9 cellular contexts compared by ENCODE assay signal in genomic region chr12:131947482-131948027, GRCh38. TPM values are rescaled to one million over a fixed set of nuclear protein-coding genes. Genes with fewer than 3 reads are reported as not detected.
A peak's percentile ranks its signal among the peaks of the same experiment; 100 is the strongest.
DNase-seq lines count a peak whose midpoint lies in the region; ATAC-seq and TF ChIP-seq lines count a peak whose summit lies in the region.
"Had no signal": no experiment of that assay in that cellular context is flagged by ENCODE, and none has a peak within 500 bp of the region (broad histone marks: within the 10 kb centered on the region; RNA-seq: fewer than 3 reads in every experiment).

No MANE protein-coding gene starts in this region.

- peak overlapping the region; percentile 70 for H3K27ac Mint-ChIP-seq in CD8-positive, alpha-beta T cell
- H3K27ac Mint-ChIP-seq in activated naive CD8-positive, alpha-beta T cell = peak overlapping the region; percentile 83
- peak overlapping the region; percentile 59 to 89 for H3K27ac Mint-ChIP-seq in natural killer cell

- H3K4me2 ChIP-seq in BLaER1 = no peak overlapping the region

- DNase-seq in CD8-positive, alpha-beta T cell = no peak
- DNase-seq in natural killer cell (peak; percentile 11), putamen (ENCODE audit: low spot score) (no peak), COLO668 (lab: John Stamatoyannopoulos, UW; ENCODE audit: unreplicated experiment) (no peak), NCI-H526 (lab: John Stamatoyannopoulos, UW) (no peak)
- DNase-seq: foreskin keratinocyte, MV-4-11 had no signal

- H3K9me3 Mint-ChIP-seq in CD8-positive, alpha-beta T cell = no peaks in the 10 kb centered on the region
- no peaks in the 10 kb centered on the region for H3K9me3 Mint-ChIP-seq in activated naive CD8-positive, alpha-beta T cell (ENCODE audit: low read depth)
- H3K9me3 Mint-ChIP-seq in natural killer cell = no peaks in the 10 kb centered on the region

- H3K27ac ChIP-seq in BLaER1 = peak overlapping the region; percentile 3; the same call in 1 of the 2 replicates
- peak overlapping the region; percentile 32 for H3K27ac ChIP-seq in CD8-positive, alpha-beta T cell (ENCODE audit: low read depth, low read length)
- H3K27ac ChIP-seq: foreskin keratinocyte had no signal

- POLR2A ChIA-PET in CD8-positive, alpha-beta T cell (lab: Charles Lee) = no interaction called here

- H3K27me3 Mint-ChIP-seq in CD8-positive, alpha-beta T cell (ENCODE audit: low read depth) = no peaks in the 10 kb centered on the region
- H3K27me3 Mint-ChIP-seq in activated naive CD8-positive, alpha-beta T cell = no peaks in the 10 kb centered on the region
- H3K27me3 Mint-ChIP-seq in natural killer cell (ENCODE audit: low read depth in 2 of 2) = no peaks in the 10 kb centered on the region

- peaks cover 51% of the 10 kb centered on the region for H4K20me1 ChIP-seq in BLaER1

- no peaks in the 10 kb centered on the region for H3K27me3 ChIP-seq in BLaER1
- H3K27me3 ChIP-seq in CD8-positive, alpha-beta T cell (ENCODE audit: insufficient read depth, low read length) = no peaks in the 10 kb centered on the region
- H3K27me3 ChIP-seq: foreskin keratinocyte had no signal

- no peak overlapping the region for H3K4me3 ChIP-seq in BLaER1
- no peak overlapping the region for H3K4me3 ChIP-seq in CD8-positive, alpha-beta T cell (ENCODE audit: low read depth, low read length)

- H3K4me1 Mint-ChIP-seq in CD8-positive, alpha-beta T cell (ENCODE audit: low read depth) = peaks cover 30% of the 10 kb centered on the region
- H3K4me1 Mint-ChIP-seq in activated naive CD8-positive, alpha-beta T cell (ENCODE audit: low read depth) = peaks cover 27% of the 10 kb centered on the region
- H3K4me1 Mint-ChIP-seq in natural killer cell = peaks cover 17 to 25% of the 10 kb centered on the region in 2 donors

- no peak for TF ChIP-seq CTCF in CD8-positive, alpha-beta T cell (IDR thresholded peaks at IDR 0.05)
- TF ChIP-seq CTCF in natural killer cell (IDR thresholded peaks at IDR 0.05) = no peak

- ATAC-seq in CD8-positive, alpha-beta T cell = no peak
- no peak for ATAC-seq in natural killer cell
- ATAC-seq: foreskin keratinocyte had no signal

- intact Hi-C loops in CD8-positive, alpha-beta T cell (cut with DNase I, micrococcal nuclease) = loop anchor here (2.0 to 10.0 kb wide), 4 partner anchors 197 to 1075 kb away; partner anchors contain the start of genes DDX51 (in 1 of the 2), FBRSL1 (in 1 of the 2), NOC4L (in 1 of the 2) and RAN (in 1 of the 2)
- intact Hi-C loops in natural killer cell (cut with micrococcal nuclease) = no loop called here

- H3K9ac ChIP-seq in BLaER1 = no peak overlapping the region

- peaks cover 31% of the 10 kb centered on the region for H3K36me3 ChIP-seq in BLaER1
- no peaks in the 10 kb centered on the region for H3K36me3 ChIP-seq in CD8-positive, alpha-beta T cell (ENCODE audit: insufficient read depth, low read length)

- CTCF ChIA-PET in CD8-positive, alpha-beta T cell (lab: Charles Lee) = no interaction called here

- peaks cover 22% of the 10 kb centered on the region for H3K36me3 Mint-ChIP-seq in CD8-positive, alpha-beta T cell
- no peaks in the 10 kb centered on the region for H3K36me3 Mint-ChIP-seq in activated naive CD8-positive, alpha-beta T cell
- H3K36me3 Mint-ChIP-seq in natural killer cell = no peaks in the 10 kb centered on the region

- no peaks in the 10 kb centered on the region for H3K9me3 ChIP-seq in BLaER1
- H3K9me3 ChIP-seq in CD8-positive, alpha-beta T cell (ENCODE audit: low read length) = no peaks in the 10 kb centered on the region

- H3K4me1 ChIP-seq in BLaER1 = peaks cover 25% of the 10 kb centered on the region
- peaks cover 32% of the 10 kb centered on the region for H3K4me1 ChIP-seq in CD8-positive, alpha-beta T cell (ENCODE audit: insufficient read depth, low read length)

- H3K4me3 Mint-ChIP-seq in CD8-positive, alpha-beta T cell = no peak overlapping the region
- no peak overlapping the region for H3K4me3 Mint-ChIP-seq in activated naive CD8-positive, alpha-beta T cell
- peak overlapping the region; percentile 41 for H3K4me3 Mint-ChIP-seq in natural killer cell

RNA-seq across cellular contexts. Expression of gene EP400, which starts 2.2 kb away (rescaled TPM):
- 10 to 100 TPM; 53.1 to 53.9 TPM for total RNA-seq in CD8-positive, alpha-beta T cell
- 10 to 100 TPM; 62.8 to 81.1 (median 80.1) TPM for total RNA-seq in natural killer cell

RNA-seq across cellular contexts. Expression of gene PUS1, which starts 18.5 kb away (rescaled TPM):
- 10 to 100 TPM; 17.5 to 17.9 TPM for total RNA-seq in CD8-positive, alpha-beta T cell
- total RNA-seq in natural killer cell = 10 to 100 TPM; 16.9 to 21.9 (median 20.6) TPM

RNA-seq across cellular contexts. Expression of gene ULK1, which starts 53.1 kb away (rescaled TPM):
- 10 to 100 TPM; 76.6 to 79.9 TPM for total RNA-seq in CD8-positive, alpha-beta T cell
- total RNA-seq in natural killer cell = 100 to 1,000 TPM in 2 of 3 donors, 10 to 100 TPM in 1; 99.1 to 142 (median 123) TPM
